In genomic region chr2:221524158-221524557, GRCh38 we compare ENCODE assay signal across 21 cellular contexts.
"Had no signal": no experiment of that assay in that cellular context is flagged by ENCODE, and none has a peak within 500 bp of the region (broad histone marks: within the 10 kb centered on the region; RNA-seq: fewer than 3 reads in every experiment).

No MANE protein-coding gene starts in this region.

- H3K27ac ChIP-seq: PC-9, SK-N-MC, VCaP had no signal

- H3K9me3 Mint-ChIP-seq: activated naive CD4-positive, alpha-beta T cell treated with anti-CD3 and anti-CD28 coated beads for 36 hours; activated T-cell treated with anti-CD3 and anti-CD28 coated beads, Interleukin-2, amount 50 U/mL, for 24 hours; brain; IgD-negative memory B cell; T-cell had no signal

- H3K4me3 ChIP-seq: PC-9, SK-N-MC had no signal

- ATAC-seq: activated CD8-positive, alpha-beta memory T cell treated with anti-CD3 and anti-CD28 coated beads, Interleukin-2, amount 10 ng/mL, durations not matched to agents 7 days and 5 days; T-cell had no signal

- H3K27me3 Mint-ChIP-seq: activated CD8-positive, alpha-beta memory T cell treated with anti-CD3 and anti-CD28 coated beads, Interleukin-2, amount 10 ng/mL, durations not matched to agents 7 days and 5 days; activated naive CD8-positive, alpha-beta T cell; activated T-cell treated with anti-CD3 and anti-CD28 coated beads, Interleukin-2, amount 50 U/mL, for 24 hours; brain; IgD-negative memory B cell; T-cell had no signal

- DNase-seq: activated CD4-positive, alpha-beta T cell treated with anti-CD3 and anti-CD28 coated beads for 4 hours; activated CD4-positive, alpha-beta T cell treated with anti-CD3 and anti-CD28 coated beads, Interleukin-2, amount 50 U/mL, for 4 hours; activated CD8-positive, alpha-beta memory T cell treated with anti-CD3 and anti-CD28 coated beads, Interleukin-2, amount 10 ng/mL, durations not matched to agents 7 days and 5 days; activated effector memory CD4-positive, alpha-beta T cell treated with anti-CD3 and anti-CD28 coated beads, Interleukin-2, amount 50 U/mL, for 16 hours; activated naive CD4-positive, alpha-beta T cell treated with anti-CD3 and anti-CD28 coated beads for 36 hours; activated T-cell treated with anti-CD3 and anti-CD28 coated beads, Interleukin-2, amount 50 U/mL, for 24 hours; amygdala; KG1; NCI-H1092; NCI-H1417; NCI-H1694 treated with DMSO at 0.1 percent for 48 hours; NCI-H2029 treated with DMSO at 0.1 percent for 48 hours; NCI-H2171 treated with DMSO at 0.1 percent for 48 hours; NCI-H226; PC-9; T-cell had no signal

- H3K4me3 Mint-ChIP-seq: activated CD8-positive, alpha-beta memory T cell treated with anti-CD3 and anti-CD28 coated beads, Interleukin-2, amount 10 ng/mL, durations not matched to agents 7 days and 5 days; activated naive CD4-positive, alpha-beta T cell treated with anti-CD3 and anti-CD28 coated beads for 36 hours; activated naive CD8-positive, alpha-beta T cell; activated T-cell treated with anti-CD3 and anti-CD28 coated beads, Interleukin-2, amount 50 U/mL, for 24 hours; brain; IgD-negative memory B cell; T-cell had no signal

- H3K27ac Mint-ChIP-seq: activated CD8-positive, alpha-beta memory T cell treated with anti-CD3 and anti-CD28 coated beads, Interleukin-2, amount 10 ng/mL, durations not matched to agents 7 days and 5 days; activated naive CD4-positive, alpha-beta T cell treated with anti-CD3 and anti-CD28 coated beads for 36 hours; activated naive CD8-positive, alpha-beta T cell; activated T-cell treated with anti-CD3 and anti-CD28 coated beads, Interleukin-2, amount 50 U/mL, for 24 hours; brain had no signal
